12 cellular contexts compared by ENCODE assay signal in the genomic region with DNA sequence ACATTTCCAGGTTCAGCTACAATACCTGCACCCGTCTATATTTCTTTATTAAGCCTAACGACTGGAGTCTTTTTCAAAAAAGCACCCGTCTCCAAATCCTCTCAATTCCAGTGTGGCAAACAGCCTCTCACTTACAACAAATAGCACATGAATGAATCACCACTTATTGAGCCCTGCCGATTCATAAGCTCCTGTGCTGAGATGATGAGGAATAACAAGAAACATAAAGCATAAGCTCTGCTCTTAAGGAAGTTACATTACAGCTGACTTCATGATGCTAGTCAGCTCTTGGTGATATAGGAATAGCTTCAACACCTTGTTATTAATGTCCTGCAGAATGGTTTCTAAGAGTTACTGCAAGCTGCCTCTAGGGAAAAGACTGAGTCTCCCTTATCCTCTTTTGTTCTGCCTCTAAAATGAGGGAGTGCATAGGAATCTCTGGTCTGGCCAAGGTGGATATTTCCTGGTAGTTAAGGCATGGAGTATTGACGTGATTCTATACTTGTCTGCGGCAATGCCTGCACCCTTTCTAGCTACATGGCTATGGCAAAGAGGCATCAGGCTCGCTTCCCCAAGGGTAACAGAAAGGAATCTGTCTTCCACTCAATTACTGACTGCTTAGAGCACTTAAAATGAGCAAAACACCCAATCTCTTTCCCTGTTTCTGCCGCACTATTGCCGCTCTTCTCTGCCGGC.
DNase-seq lines count a peak whose midpoint lies in the region; ATAC-seq and TF ChIP-seq lines count a peak whose summit lies in the region.
"Had no signal": no experiment of that assay in that cellular context is flagged by ENCODE, and none has a peak within 500 bp of the region (broad histone marks: within the 10 kb centered on the region; RNA-seq: fewer than 3 reads in every experiment).

No MANE protein-coding gene starts in this region.

- H3K27me3 ChIP-seq in Panc1 (ENCODE audit: control insufficient read depth, insufficient read depth, low read length) = no peaks in the 10 kb centered on the region

- in situ Hi-C loops in Panc1 (cut with HindIII; ENCODE audit: low pct_unique_long_range_greater_than_20kb, low sequenced_read_pairs) = no loop called here
- in situ Hi-C loops in GM13977 (cut with MboI; ENCODE audit: low pct_unique_long_range_greater_than_20kb, low sequenced_read_pairs, unreplicated experiment) = no loop called here

- CTCF ChIA-PET in Panc1 (lab: Charles Lee) = no interaction called here

- POLR2A ChIA-PET in Panc1 (lab: Charles Lee) = no interaction called here

- H3K4me1 ChIP-seq in Panc1 (ENCODE audit: control insufficient read depth, insufficient read depth, low read length) = peaks cover 7% of the 10 kb centered on the region

- DNase-seq in DMS53 (lab: John Stamatoyannopoulos, UW) = peak; percentile 0
- no peak for DNase-seq in DMS53 treated with DMSO at 0.1 percent for 48 hours (lab: John Stamatoyannopoulos, UW; ENCODE audit: unreplicated experiment)
- DNase-seq in Panc1 (ENCODE audit: low read depth, low spot score) = no peak
- DNase-seq in fibroblast of the aortic adventitia (ENCODE audit: low read depth) = peak; percentile 82
- peak; percentile 56 for DNase-seq in smooth muscle cell of the brain vasculature (ENCODE audit: low read depth, low spot score)
- no peak for DNase-seq in NCI-H2107 (lab: John Stamatoyannopoulos, UW)
- no peak for DNase-seq in central memory CD4-positive, alpha-beta T cell
- DNase-seq in GM13977 (ENCODE audit: low spot score) = no peak
- DNase-seq: activated CD4-positive, alpha-beta T cell treated with anti-CD3 and anti-CD28 coated beads, Interleukin-2, amount 50 U/mL, for 1 hour; AML-193; caudate nucleus had no signal

- H3K9me3 ChIP-seq in Panc1 (ENCODE audit: control insufficient read depth, insufficient read depth, low read depth, low read length) = no peaks in the 10 kb centered on the region

- no peaks in the 10 kb centered on the region for H3K36me3 ChIP-seq in Panc1 (ENCODE audit: control insufficient read depth, insufficient read depth, low read length)

- no peak for TF ChIP-seq CTCF in Panc1 (IDR thresholded peaks at IDR 0.05)
- TF ChIP-seq CTCF in fibroblast of the aortic adventitia (IDR thresholded peaks at IDR 0.05; ENCODE audit: insufficient read depth, low read length) = no peak
- no peak for TF ChIP-seq CTCF in GM13977 (IDR thresholded peaks at IDR 0.05; ENCODE audit: extremely low read depth, insufficient read depth, missing control alignments)

- no peak overlapping the region; a peak in 1 of 4 replicates for H3K4me3 ChIP-seq in Panc1 (ENCODE audit: low read depth in 2 of 2, low read length in 2 of 2)
- H3K4me3 ChIP-seq in fibroblast of the aortic adventitia (ENCODE audit: low read depth, low read length) = no peak overlapping the region

- ATAC-seq in Panc1 = peak; percentile 78

- no TSS peak for BruUV-seq in Panc1 (replicated peaks; lab: Mats Ljungman, UMichigan)

- intact Hi-C loops in Panc1 (cut with micrococcal nuclease; ENCODE audit: unreplicated experiment) = no loop called here

- no peak overlapping the region for H3K27ac ChIP-seq in Panc1 (ENCODE audit: low read length)
- H3K27ac ChIP-seq: KMS-11 had no signal

Comparison
In these comparisons a context has a peak if more than half of its experiments do, and no peak if none do; other contexts are left out.
1. DNase-seq: peak in DMS53 (single experiment), fibroblast of the aortic adventitia (single experiment) and smooth muscle cell of the brain vasculature (single experiment); none in DMS53 treated with DMSO at 0.1 percent for 48 hours (single experiment), Panc1 (single experiment), NCI-H2107 (single experiment), central memory CD4-positive, alpha-beta T cell (single experiment) and GM13977 (single experiment).